25 cellular contexts compared by ENCODE assay signal in genomic region chr5:126186210-126186609, GRCh38.
"Had no signal": no experiment of that assay in that cellular context is flagged by ENCODE, and none has a peak within 500 bp of the region (broad histone marks: within the 10 kb centered on the region; RNA-seq: fewer than 3 reads in every experiment).

No MANE protein-coding gene starts in this region.

- H3K4me1 ChIP-seq: adrenal gland, body of pancreas, suprapubic skin, tibial artery, upper lobe of right lung had no signal

- H3K36me3 ChIP-seq: adrenal gland, suprapubic skin, tibial artery, upper lobe of right lung had no signal

- H3K27ac ChIP-seq: adrenal gland, body of pancreas, coronary artery, dorsolateral prefrontal cortex, suprapubic skin, tibial artery, upper lobe of right lung had no signal

- FAIRE-seq: frontal cortex had no signal

- DNase-seq: activated CD4-positive, alpha-beta T cell treated with anti-CD3 and anti-CD28 coated beads for 4 hours; activated CD4-positive, alpha-beta T cell treated with anti-CD3 and anti-CD28 coated beads, Interleukin-2, amount 50 U/mL, for 4 hours; activated CD8-positive, alpha-beta memory T cell treated with anti-CD3 and anti-CD28 coated beads for 24 hours; activated effector memory CD4-positive, alpha-beta T cell treated with anti-CD3 and anti-CD28 coated beads, Interleukin-2, amount 50 U/mL, for 16 hours; activated naive CD4-positive, alpha-beta T cell treated with anti-CD3 and anti-CD28 coated beads for 36 hours; activated naive CD8-positive, alpha-beta T cell treated with anti-CD3 and anti-CD28 coated beads for 36 hours; adrenal gland; aorta; body of pancreas; cerebellar nuclear complex; dorsolateral prefrontal cortex; effector memory CD4-positive, alpha-beta T cell; kidney glomerular epithelial cell; mucosa of descending colon; posterior cingulate gyrus; right cardiac atrium; stimulated activated naive CD4-positive, alpha-beta T cell; tibial artery; upper lobe of right lung had no signal

- H3K9me3 ChIP-seq: adrenal gland, body of pancreas, mucosa of descending colon, suprapubic skin, tibial artery, upper lobe of right lung had no signal

- ATAC-seq: body of pancreas; left lobe of liver; mucosa of descending colon; natural killer cell treated with Interleukin-12 subunit alpha and Interleukin-12 subunit beta and Interleukin-15 and Interleukin-18, amount 100 ng/mL, for 72 hours; right cardiac atrium; upper lobe of right lung had no signal

- H3K27me3 ChIP-seq: adrenal gland, body of pancreas, dorsolateral prefrontal cortex, suprapubic skin, tibial artery, upper lobe of right lung had no signal

- H3K4me3 ChIP-seq: adrenal gland, body of pancreas, coronary artery, dorsolateral prefrontal cortex, lung, mucosa of descending colon, suprapubic skin, tibial artery, upper lobe of right lung had no signal
